8 cellular contexts compared by ENCODE assay signal in genomic region chr1:94025383-94026340, GRCh38.
DNase-seq lines count a peak whose midpoint lies in the region; ATAC-seq and TF ChIP-seq lines count a peak whose summit lies in the region.

No MANE protein-coding gene starts in this region.

- TF ChIP-seq POLR2A in gastrocnemius medialis (IDR thresholded peaks at IDR 0.05): no peak

- intact Hi-C loops in A673 (cut with micrococcal nuclease; ENCODE audit: unreplicated experiment): loop anchor here (1.0 kb wide), 1 partner anchor 311 kb away; no protein-coding TSS in a partner anchor
- intact Hi-C loops in heart right ventricle (cut with DNase I): loop anchor here in 7 of 10 donors (1.0 to 10.0 kb wide), 4 partner anchors 311 to 439 kb away; no protein-coding TSS in a partner anchor
- intact Hi-C loops in gastrocnemius medialis (cut with DNase I; ENCODE audit: low total_unique reads): loop anchor here (1.0 to 2.0 kb wide), 2 partner anchors 37 to 311 kb away; no protein-coding TSS in a partner anchor

- POLR2A ChIA-PET in A673 (lab: Charles Lee; ENCODE audit: low non-redundant PET): no interaction called here

- 57 to 58% methylated on average over 18 of the region's 18 CpGs for WGBS in heart right ventricle, 2 donors

- ATAC-seq in heart right ventricle (peak in 5 of 8 donors; percentile 39 to 72 (median 56)), gastrocnemius medialis (peak; percentile 60 to 69), GM21390 (IDR thresholded peaks at IDR 0.05; ENCODE audit: unreplicated experiment) (no peak), GM19395 (IDR thresholded peaks at IDR 0.05; ENCODE audit: unreplicated experiment) (no peak)

- DNase-seq in A673 (ENCODE audit: low spot score) (peak; percentile 76), NCI-H2029 treated with DMSO at 0.1 percent for 48 hours (lab: John Stamatoyannopoulos, UW) (peak; percentile 49), heart right ventricle (peak in 1 of 2 donors; percentile 58), gastrocnemius medialis (no peak)

- CTCF ChIA-PET in A673 (lab: Charles Lee): interaction anchor here (0.9 to 3.2 kb wide), 6 partner anchors 14 to 438 kb away, joined by 3 to 30 read pairs (median 4); no protein-coding TSS in a partner anchor

- no peaks in the 10 kb centered on the region for H3K27me3 ChIP-seq in A673 (replicated peaks; ENCODE audit: insufficient read depth, low read depth, low read length, poor library complexity)
- H3K27me3 ChIP-seq in heart right ventricle: no peaks in the 10 kb centered on the region
- no peaks in the 10 kb centered on the region for H3K27me3 ChIP-seq in gastrocnemius medialis

- H3K9me3 ChIP-seq in A673 (ENCODE audit: low read depth, low read length, poor library complexity, severe bottlenecking) (no peaks in the 10 kb centered on the region), heart right ventricle (no peaks in the 10 kb centered on the region), gastrocnemius medialis (no peaks in the 10 kb centered on the region)

- TF ChIP-seq CTCF in A673 (conservative IDR thresholded peaks at IDR 0.05; ENCODE audit: low read depth, low read length) (peak; percentile 74), GM12874 (IDR thresholded peaks at IDR 0.05; ENCODE audit: insufficient read depth, low read depth, low read length) (peak; percentile 51), VCaP (conservative IDR thresholded peaks at IDR 0.05) (peak; percentile 83), heart right ventricle (IDR thresholded peaks at IDR 0.05) (peak; percentile 70 to 90 (median 81)), gastrocnemius medialis (IDR thresholded peaks at IDR 0.05 in 4 of 5, conservative IDR thresholded peaks at IDR 0.05 in 1 of 5) (peak; percentile 64 to 76 (median 70))

- in situ Hi-C loops in gastrocnemius medialis (cut with MboI; ENCODE audit: low sequenced_read_pairs in 4 of 4): loop anchor here in 2 of 4 donors (10.0 kb wide), 1 partner anchor 309 kb away; no protein-coding TSS in a partner anchor

- no peaks in the 10 kb centered on the region for H3K36me3 ChIP-seq in A673 (ENCODE audit: insufficient read depth, low read length, poor library complexity, severe bottlenecking)
- no peaks in the 10 kb centered on the region for H3K36me3 ChIP-seq in heart right ventricle
- H3K36me3 ChIP-seq in gastrocnemius medialis: no peaks in the 10 kb centered on the region

- H3K27ac ChIP-seq in A673 (ENCODE audit: low read depth, low read length, poor library complexity, severe bottlenecking): no peak overlapping the region
- H3K27ac ChIP-seq in VCaP: peak overlapping the region; percentile 66
- H3K27ac ChIP-seq in heart right ventricle: peak overlapping the region in 1 of 10 donors; percentile 11
- H3K27ac ChIP-seq in gastrocnemius medialis: no peak overlapping the region

- no TSS peak for BruUV-seq in A673 (replicated peaks; lab: Mats Ljungman, UMichigan)

- H3K4me3 ChIP-seq in A673 (ENCODE audit: low read depth, low read length, poor library complexity, severe bottlenecking) (no peak overlapping the region), heart right ventricle (peak overlapping the region in 1 of 10 donors; percentile 8), gastrocnemius medialis (no peak overlapping the region)

- no peaks in the 10 kb centered on the region for H3K4me1 ChIP-seq in A673 (ENCODE audit: insufficient read depth, low read length, poor library complexity, severe bottlenecking)
- peaks cover 0 to 34% (median 8%) of the 10 kb centered on the region in 9 donors for H3K4me1 ChIP-seq in heart right ventricle
- peaks cover 0 to 3% of the 10 kb centered on the region in 2 donors for H3K4me1 ChIP-seq in gastrocnemius medialis

Comparison
In these comparisons a context has a peak if more than half of its experiments do, and no peak if none do; other contexts are left out.
1. DNase-seq: peak in A673 (single experiment) and NCI-H2029 treated with DMSO at 0.1 percent for 48 hours (single experiment); none in gastrocnemius medialis (0 of 2).
2. ATAC-seq: peak in heart right ventricle (5 of 8) and gastrocnemius medialis (2 of 2); none in GM21390 (single experiment) and GM19395 (single experiment).
3. Peak in every context shown above with its lines, with median percentiles within 50 percentile points of each other: CTCF ChIP-seq.